Comparison of ENCODE assay signal across 1 cellular context in the genomic region with DNA sequence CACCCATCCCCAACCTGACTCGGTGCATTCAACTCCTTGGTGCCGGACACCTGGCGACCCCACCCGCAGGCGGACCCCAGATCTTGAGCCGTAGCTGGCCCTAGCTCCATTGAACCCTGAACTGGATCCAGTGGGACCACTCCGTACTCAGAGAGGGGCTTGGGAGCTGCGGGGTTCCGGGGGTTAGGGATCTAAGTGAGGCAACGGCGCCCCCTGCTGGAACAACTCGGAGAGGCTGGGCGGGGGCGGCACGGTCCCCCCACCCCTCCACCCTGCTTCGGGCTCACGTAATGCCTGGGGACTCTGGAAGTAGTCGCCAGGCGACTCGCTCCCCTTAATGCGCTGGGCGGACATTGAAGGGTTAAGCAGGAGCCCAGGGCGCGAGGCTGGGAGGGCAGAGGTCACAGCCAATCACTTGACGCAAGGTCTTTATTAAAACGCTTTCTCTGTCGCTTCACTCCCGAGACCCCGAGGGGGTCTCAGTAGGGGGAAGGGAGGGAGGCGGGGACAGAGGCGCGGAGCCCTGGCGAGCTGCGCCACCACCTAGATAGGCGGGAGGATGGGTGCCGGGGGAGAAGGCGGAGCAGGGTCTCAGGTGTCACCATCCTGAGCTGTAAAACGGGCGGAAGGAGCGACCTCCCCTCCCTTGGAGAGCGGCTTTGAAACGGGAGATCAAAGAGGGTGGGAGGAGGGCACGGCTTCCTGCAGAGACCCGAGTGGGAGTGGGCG.
TF ChIP-seq lines count a peak whose summit lies in the region.

No MANE protein-coding gene starts in this region.

TF ChIP-seq in GM12878, 131 proteins besides CTCF, POLR2A, EP300 and RAD21:
- 0 out of 2 replicates have a peak, but pooled peaks have one; percentile 33 for TF ChIP-seq CREB1 (IDR thresholded peaks at IDR 0.05; ENCODE audit: low read depth)
- no peak for TF ChIP-seq ASH2L (IDR thresholded peaks at IDR 0.05; ENCODE audit: borderline replicate concordance, low read depth)
- no peak for TF ChIP-seq FOXK2 (IDR thresholded peaks at IDR 0.05)
- TF ChIP-seq SMAD5 (IDR thresholded peaks at IDR 0.05; ENCODE audit: low read depth), result no peak
- TF ChIP-seq IKZF1 (conservative IDR thresholded peaks at IDR 0.05), result no peak
- peak in 1 of 2 experiments; percentile 30; a peak in 1 of 4 replicates for TF ChIP-seq BHLHE40 (IDR thresholded peaks at IDR 0.05; ENCODE audit: borderline replicate concordance in 1 of 2, low read depth in 2 of 2, low read length in 1 of 2)
- TF ChIP-seq SIX5 (IDR thresholded peaks at IDR 0.05; ENCODE audit: low read depth, low read length, severe bottlenecking), result no peak
- TF ChIP-seq EGR1 (IDR thresholded peaks at IDR 0.05; ENCODE audit: borderline replicate concordance in 1 of 2, low read depth in 2 of 2, low read length in 2 of 2), result peak in 1 of 2 experiments; percentile 98; a peak in 2 of 3 replicates
- no peak for TF ChIP-seq ZBTB33 (IDR thresholded peaks at IDR 0.05)
- no peak for TF ChIP-seq NR2C1 (IDR thresholded peaks at IDR 0.05)
- peak; percentile 25; the same call in 1 of the 2 replicates for TF ChIP-seq SMC3 (IDR thresholded peaks at IDR 0.05; ENCODE audit: borderline replicate concordance, low read length)
- no peak for TF ChIP-seq RCOR1 (conservative IDR thresholded peaks at IDR 0.05; ENCODE audit: low read depth, low read length)
- TF ChIP-seq PKNOX1 (IDR thresholded peaks at IDR 0.05), result no peak
- no peak for TF ChIP-seq MAX (IDR thresholded peaks at IDR 0.05; ENCODE audit: low read depth, low read length)
- TF ChIP-seq NR2F1 (conservative IDR thresholded peaks at IDR 0.05), result peak; percentile 87
- TF ChIP-seq SREBF1 (IDR thresholded peaks at IDR 0.05; ENCODE audit: low read length), result no peak
- TF ChIP-seq CUX1 (IDR thresholded peaks at IDR 0.05; ENCODE audit: insufficient replicate concordance, low read depth, low read length), result no peak
- TF ChIP-seq KDM1A (IDR thresholded peaks at IDR 0.05; ENCODE audit: borderline replicate concordance), result no peak
- no peak for TF ChIP-seq ESRRA (IDR thresholded peaks at IDR 0.05; ENCODE audit: low read length)
- TF ChIP-seq SP1 (IDR thresholded peaks at IDR 0.05; ENCODE audit: low read depth, low read length), result no peak
- TF ChIP-seq SREBF2 (IDR thresholded peaks at IDR 0.05; ENCODE audit: low read length), result no peak
